Comparison of ENCODE assay signal across 1 cellular context in the genomic region with DNA sequence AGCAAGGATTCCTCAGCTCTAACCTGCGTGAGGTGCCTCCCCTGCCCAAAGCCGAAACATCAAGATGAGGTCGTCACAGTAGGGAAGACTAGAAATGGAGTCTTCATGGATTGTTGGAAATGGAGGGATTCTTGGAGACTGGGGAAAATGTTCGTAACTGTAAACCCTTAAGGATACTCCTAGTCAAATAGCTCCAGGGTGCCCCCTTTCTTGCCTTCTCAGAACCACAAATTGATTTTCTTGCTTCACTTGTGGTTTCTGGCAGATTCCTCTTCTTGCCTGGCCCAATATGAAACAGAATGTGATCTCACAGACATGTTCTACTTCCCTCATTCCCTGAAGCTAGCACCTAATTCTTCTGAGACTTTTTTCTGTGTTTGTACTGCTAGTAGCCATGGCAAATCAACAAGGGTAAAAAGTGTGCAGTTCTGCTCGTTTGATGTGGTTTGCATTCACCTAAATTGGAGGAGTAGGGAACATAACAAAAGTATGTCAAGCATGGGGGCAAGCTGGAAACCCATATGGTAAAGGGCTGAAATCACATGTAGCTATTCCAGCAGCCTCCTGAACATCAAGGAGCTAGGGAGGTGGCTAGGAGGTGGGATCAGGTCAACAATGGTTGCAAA.
TF ChIP-seq lines count a peak whose summit lies in the region.

No MANE protein-coding gene starts in this region.

TF ChIP-seq in WTC11, 78 proteins besides CTCF, POLR2A, EP300 and RAD21 (continued from another document):
- TF ChIP-seq IRF2 (CRISPR knock-in tag; IDR thresholded peaks at IDR 0.05; ENCODE audit: borderline replicate concordance, low read depth) = no peak
- TF ChIP-seq, protein P1, sequence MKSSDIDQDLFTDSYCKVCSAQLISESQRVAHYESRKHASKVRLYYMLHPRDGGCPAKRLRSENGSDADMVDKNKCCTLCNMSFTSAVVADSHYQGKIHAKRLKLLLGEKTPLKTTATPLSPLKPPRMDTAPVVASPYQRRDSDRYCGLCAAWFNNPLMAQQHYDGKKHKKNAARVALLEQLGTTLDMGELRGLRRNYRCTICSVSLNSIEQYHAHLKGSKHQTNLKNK (CRISPR knock-in tag; IDR thresholded peaks at IDR 0.05) = no peak
